ENCODE assay signal across 10 cellular contexts in the genomic region with DNA sequence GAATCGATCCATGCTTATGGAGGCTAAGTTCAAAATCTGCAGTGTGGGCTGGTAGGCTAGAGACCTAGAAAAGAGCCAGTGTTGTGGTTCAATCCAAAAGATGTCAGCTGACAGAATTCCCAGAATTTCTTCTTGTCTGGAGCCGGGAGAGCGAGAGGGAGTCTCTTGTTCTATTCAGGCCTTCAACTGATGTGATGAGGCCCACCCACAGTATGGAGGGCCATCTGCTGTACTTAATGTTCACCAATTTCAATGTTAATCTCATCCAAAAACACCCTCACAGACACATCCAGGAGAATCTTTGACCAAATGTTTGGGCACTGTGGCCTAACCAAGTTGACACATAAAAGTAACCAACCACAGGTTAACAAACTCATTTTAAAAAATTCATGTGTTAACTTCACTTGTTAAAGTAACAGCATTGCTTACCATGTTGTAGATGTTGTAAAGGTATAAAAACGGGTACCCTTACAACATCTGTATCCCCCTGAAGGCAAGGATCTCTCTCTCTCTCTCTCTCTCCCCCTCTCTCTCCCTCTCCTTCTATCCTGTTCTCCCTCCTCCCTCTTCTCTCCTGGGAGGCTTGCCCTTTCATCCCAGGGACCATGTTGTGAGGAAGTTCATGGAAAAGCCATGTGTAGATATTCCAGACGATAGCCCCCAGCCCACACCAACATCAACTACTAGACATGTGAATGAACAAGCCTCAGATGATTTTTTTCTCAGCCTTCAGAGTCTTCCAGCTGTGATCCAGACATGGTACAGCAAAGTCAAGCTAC.
DNase-seq lines count a peak whose midpoint lies in the region; ATAC-seq and TF ChIP-seq lines count a peak whose summit lies in the region.
"Had no signal": no experiment of that assay in that cellular context is flagged by ENCODE, and none has a peak within 500 bp of the region (broad histone marks: within the 10 kb centered on the region; RNA-seq: fewer than 3 reads in every experiment).

No MANE protein-coding gene starts in this region.

- H3K4me3 ChIP-seq in adrenal gland (no peak overlapping the region), muscle layer of colon (ENCODE audit: low read depth in 1 of 2, low read length in 2 of 2) (peak overlapping the region in 1 of 2 donors; percentile 11)

- no peak for ATAC-seq in activated T-cell treated with anti-CD3 and anti-CD28 coated beads, Interleukin-2, amount 50 U/mL, for 72 hours (replicated peaks in 1 of 2)
- ATAC-seq in HG03175 (IDR thresholded peaks at IDR 0.05; ENCODE audit: unreplicated experiment), result no peak

- no peak for TF ChIP-seq CTCF in adrenal gland (IDR thresholded peaks at IDR 0.05)
- no peak for TF ChIP-seq CTCF in type B pancreatic cell (conservative IDR thresholded peaks at IDR 0.05)

- H3K27ac Mint-ChIP-seq in activated T-cell treated with anti-CD3 and anti-CD28 coated beads, Interleukin-2, amount 50 U/mL, for 72 hours, result peak overlapping the region; percentile 98
- peak overlapping the region; percentile 77 for H3K27ac Mint-ChIP-seq in type B pancreatic cell

- WGBS in adrenal gland, 4 donors, result 81 to 85% (median 84%) methylated on average over 5 of the region's 5 CpGs

- no peaks in the 10 kb centered on the region for H3K36me3 Mint-ChIP-seq in activated T-cell treated with anti-CD3 and anti-CD28 coated beads, Interleukin-2, amount 50 U/mL, for 72 hours (ENCODE audit: insufficient read depth in 2 of 2)
- no peaks in the 10 kb centered on the region for H3K36me3 Mint-ChIP-seq in type B pancreatic cell

- no peaks in the 10 kb centered on the region for H3K27me3 ChIP-seq in adrenal gland
- no peaks in the 10 kb centered on the region for H3K27me3 ChIP-seq in muscle layer of colon (ENCODE audit: control insufficient read depth in 1 of 2, insufficient read depth in 2 of 2, low read length in 2 of 2)
- H3K27me3 ChIP-seq: BE2C had no signal

- peaks cover 78% of the 10 kb centered on the region for H3K4me1 Mint-ChIP-seq in activated T-cell treated with anti-CD3 and anti-CD28 coated beads, Interleukin-2, amount 50 U/mL, for 72 hours (ENCODE audit: low read depth)
- peaks cover 48% of the 10 kb centered on the region for H3K4me1 Mint-ChIP-seq in type B pancreatic cell (ENCODE audit: unreplicated experiment)

- H3K9me3 Mint-ChIP-seq in activated T-cell treated with anti-CD3 and anti-CD28 coated beads, Interleukin-2, amount 50 U/mL, for 72 hours, result no peaks in the 10 kb centered on the region
- H3K9me3 Mint-ChIP-seq in type B pancreatic cell, result no peaks in the 10 kb centered on the region

- TF ChIP-seq POLR2A in adrenal gland (IDR thresholded peaks at IDR 0.05), result no peak

- H3K27ac ChIP-seq in adrenal gland, result peak overlapping the region in 4 of 5 donors; percentile 82 to 96 (median 88)
- H3K27ac ChIP-seq in muscle layer of colon (ENCODE audit: low read depth, low read length), result peak overlapping the region; percentile 95

- no peak overlapping the region for H3K9ac ChIP-seq in muscle layer of colon (ENCODE audit: low read length)

- peak overlapping the region; percentile 74 to 91 for H3K4me3 Mint-ChIP-seq in activated T-cell treated with anti-CD3 and anti-CD28 coated beads, Interleukin-2, amount 50 U/mL, for 72 hours
- peak overlapping the region; percentile 48 for H3K4me3 Mint-ChIP-seq in type B pancreatic cell

- intact Hi-C loops in adrenal gland (cut with DNase I), result loop anchor here in 1 of 2 donors (5.0 kb wide), 1 partner anchor 44 kb away; no protein-coding TSS in a partner anchor

- H3K9me3 ChIP-seq in adrenal gland (replicated peaks in 1 of 3) (no peaks in the 10 kb centered on the region), muscle layer of colon (ENCODE audit: low read length) (no peaks in the 10 kb centered on the region)
- H3K9me3 ChIP-seq: BE2C had no signal

- H3K4me1 ChIP-seq in adrenal gland (replicated peaks in 1 of 2), result peaks cover 25 to 39% of the 10 kb centered on the region in 2 donors
- H3K4me1 ChIP-seq in muscle layer of colon (ENCODE audit: insufficient read depth, low read length), result peaks cover 33% of the 10 kb centered on the region

- no peak for DNase-seq in activated T-cell treated with anti-CD3 and anti-CD28 coated beads, Interleukin-2, amount 50 U/mL, for 72 hours
- no peak for DNase-seq in activated T-cell treated with anti-CD3 and anti-CD28 coated beads, Interleukin-2, amount 50 U/mL, for 1 hour
- DNase-seq in adrenal gland (no peak), type B pancreatic cell (ENCODE audit: extremely low spot score, unreplicated experiment) (no peak), DMS 273 treated with DMSO at 0.1 percent for 48 hours (lab: John Stamatoyannopoulos, UW) (no peak), NCI-H2081 treated with DMSO at 0.1 percent for 48 hours (lab: John Stamatoyannopoulos, UW) (no peak)
- DNase-seq: BE2C, NCI-H510A had no signal

- H3K36me3 ChIP-seq in adrenal gland (replicated peaks in 1 of 2), result no peaks in the 10 kb centered on the region
- no peaks in the 10 kb centered on the region for H3K36me3 ChIP-seq in muscle layer of colon (ENCODE audit: insufficient read depth, low read length)
- H3K36me3 ChIP-seq: BE2C had no signal

- no peaks in the 10 kb centered on the region for H3K27me3 Mint-ChIP-seq in activated T-cell treated with anti-CD3 and anti-CD28 coated beads, Interleukin-2, amount 50 U/mL, for 72 hours (ENCODE audit: low read depth)
- no peaks in the 10 kb centered on the region for H3K27me3 Mint-ChIP-seq in type B pancreatic cell
